Comparison of ENCODE assay signal across 14 cellular contexts in the genomic region with DNA sequence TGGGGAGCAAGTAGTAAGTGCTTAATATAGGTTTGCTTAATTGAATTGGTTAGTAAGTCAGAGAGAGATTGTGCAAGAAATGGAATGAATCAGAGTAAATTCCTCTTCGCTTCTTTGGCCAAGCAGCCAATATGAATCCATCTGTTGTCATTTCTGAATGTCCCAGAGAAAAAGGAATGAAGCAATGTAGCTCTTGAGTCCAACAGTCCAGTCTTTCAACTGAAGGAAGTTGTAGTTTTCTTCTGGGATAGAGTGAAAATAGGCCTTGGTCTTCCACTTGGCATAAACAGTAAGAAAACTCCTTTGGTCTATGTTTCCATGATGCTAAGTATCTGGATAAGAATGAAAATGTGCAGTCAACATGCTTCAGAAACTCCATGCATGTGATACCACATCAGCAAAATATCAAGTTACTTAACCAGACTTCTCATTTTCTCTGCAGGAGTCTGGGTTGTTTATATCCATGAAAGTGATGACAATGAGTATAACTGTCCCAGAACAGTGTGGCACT. TPM values are rescaled to one million over a fixed set of nuclear protein-coding genes. Genes with fewer than 3 reads are reported as not detected.
DNase-seq lines count a peak whose midpoint lies in the region; ATAC-seq and TF ChIP-seq lines count a peak whose summit lies in the region.
"Had no signal": no experiment of that assay in that cellular context is flagged by ENCODE, and none has a peak within 500 bp of the region (broad histone marks: within the 10 kb centered on the region; RNA-seq: fewer than 3 reads in every experiment).

No MANE protein-coding gene starts in this region.

- H3K36me3 Mint-ChIP-seq in type B pancreatic cell: no peaks in the 10 kb centered on the region
- H3K36me3 Mint-ChIP-seq: stimulated activated memory B cell treated with anti-CD40 and anti-IgM and Interleukin-4, amounts not matched to agents 10 μg/mL and 1 μg/mL and 100 μg/mL, for 72 hours had no signal

- no peak overlapping the region for H3K4me3 Mint-ChIP-seq in type B pancreatic cell
- H3K4me3 Mint-ChIP-seq: activated T-cell treated with anti-CD3 and anti-CD28 coated beads, Interleukin-2, amount 50 U/mL, for 4 hours; CD4-positive, alpha-beta T cell; stimulated activated memory B cell treated with anti-CD40 and anti-IgM and Interleukin-4, amounts not matched to agents 10 μg/mL and 1 μg/mL and 100 μg/mL, for 72 hours had no signal

- H3K27ac ChIP-seq in ascending aorta (peak overlapping the region; percentile 81 to 92), gastrocnemius medialis (peak overlapping the region; percentile 55 to 72 (median 66))

- ATAC-seq in gastrocnemius medialis: peak; percentile 77 to 82
- no peak for ATAC-seq in GM18907 (IDR thresholded peaks at IDR 0.05; ENCODE audit: unreplicated experiment)
- ATAC-seq: activated T-cell treated with anti-CD3 and anti-CD28 coated beads, Interleukin-2, amount 50 U/mL, for 4 hours; stimulated activated memory B cell treated with anti-CD40 and anti-IgM and Interleukin-4, amounts not matched to agents 10 μg/mL and 1 μg/mL and 100 μg/mL, for 72 hours had no signal

- peaks cover 7 to 16% of the 10 kb centered on the region in 2 donors for H3K4me1 ChIP-seq in ascending aorta
- H3K4me1 ChIP-seq in gastrocnemius medialis: peaks cover 15 to 18% of the 10 kb centered on the region in 2 donors

- in situ Hi-C loops in gastrocnemius medialis (cut with MboI; ENCODE audit: low sequenced_read_pairs in 4 of 4): no loop called here

- H3K27me3 Mint-ChIP-seq in type B pancreatic cell: peaks cover 22% of the 10 kb centered on the region
- H3K27me3 Mint-ChIP-seq: CD4-positive, alpha-beta T cell; stimulated activated memory B cell treated with anti-CD40 and anti-IgM and Interleukin-4, amounts not matched to agents 10 μg/mL and 1 μg/mL and 100 μg/mL, for 72 hours had no signal

- H3K4me3 ChIP-seq in ascending aorta (peak overlapping the region in 1 of 2 donors; percentile 93), gastrocnemius medialis (no peak overlapping the region)

- H3K36me3 ChIP-seq in ascending aorta: no peaks in the 10 kb centered on the region
- no peaks in the 10 kb centered on the region for H3K36me3 ChIP-seq in gastrocnemius medialis

- H3K4me1 Mint-ChIP-seq in type B pancreatic cell (ENCODE audit: unreplicated experiment): peaks cover 14% of the 10 kb centered on the region
- H3K4me1 Mint-ChIP-seq: stimulated activated memory B cell treated with anti-CD40 and anti-IgM and Interleukin-4, amounts not matched to agents 10 μg/mL and 1 μg/mL and 100 μg/mL, for 72 hours had no signal

- intact Hi-C loops in ascending aorta (cut with DNase I): loop anchor here (1.0 to 5.0 kb wide), 3 partner anchors 44 to 170 kb away; no protein-coding TSS in a partner anchor
- intact Hi-C loops in gastrocnemius medialis (cut with DNase I; ENCODE audit: low total_unique reads): loop anchor here (1.0 to 5.0 kb wide), 4 partner anchors 50 to 240 kb away; a partner anchor contains a TSS

- no peaks in the 10 kb centered on the region for H3K9me3 Mint-ChIP-seq in type B pancreatic cell
- H3K9me3 Mint-ChIP-seq: CD4-positive, alpha-beta T cell; stimulated activated memory B cell treated with anti-CD40 and anti-IgM and Interleukin-4, amounts not matched to agents 10 μg/mL and 1 μg/mL and 100 μg/mL, for 72 hours had no signal

- no peaks in the 10 kb centered on the region for H3K9me3 ChIP-seq in ascending aorta
- no peaks in the 10 kb centered on the region for H3K9me3 ChIP-seq in gastrocnemius medialis

- TF ChIP-seq POLR2A in gastrocnemius medialis (IDR thresholded peaks at IDR 0.05): no peak

- DNase-seq in ELR (ENCODE audit: low read depth) (peak; percentile 73), ascending aorta (ENCODE audit: low spot score in 2 of 2) (no peak), foreskin melanocyte (peak; percentile 4), gastrocnemius medialis (peak in 1 of 2 donors; percentile 7), NCI-H1092 (lab: John Stamatoyannopoulos, UW) (no peak), type B pancreatic cell (ENCODE audit: extremely low spot score, unreplicated experiment) (no peak)
- no peak for DNase-seq in activated naive CD4-positive, alpha-beta T cell treated with Interleukin-2 at 50 U/mL for 16 hours
- DNase-seq: activated T-cell treated with anti-CD3 and anti-CD28 coated beads, Interleukin-2, amount 50 U/mL, for 4 hours; CD4-positive, alpha-beta T cell; NCI-H526 treated with DMSO at 0.1 percent for 48 hours; T1000 had no signal

- TF ChIP-seq CTCF in ascending aorta (IDR thresholded peaks at IDR 0.05) (no peak), gastrocnemius medialis (IDR thresholded peaks at IDR 0.05 in 4 of 5, conservative IDR thresholded peaks at IDR 0.05 in 1 of 5) (no peak), type B pancreatic cell (conservative IDR thresholded peaks at IDR 0.05) (no peak)

- H3K27me3 ChIP-seq in ascending aorta (no peaks in the 10 kb centered on the region), gastrocnemius medialis (no peaks in the 10 kb centered on the region)

- H3K27ac Mint-ChIP-seq in type B pancreatic cell: no peak overlapping the region
- H3K27ac Mint-ChIP-seq: CD4-positive, alpha-beta T cell; stimulated activated memory B cell treated with anti-CD40 and anti-IgM and Interleukin-4, amounts not matched to agents 10 μg/mL and 1 μg/mL and 100 μg/mL, for 72 hours had no signal

RNA-seq across cellular contexts. Expression of a gene that starts 1.8 kb away (rescaled TPM):
- total RNA-seq in ascending aorta: 59.1 TPM
- total RNA-seq in gastrocnemius medialis: 10 to 100 TPM; 10.7 to 23.6 (median 21.3) TPM
- total RNA-seq in type B pancreatic cell (ENCODE audit: low replicate concordance): 0.43 and 0.65 TPM in 2 replicates
- total RNA-seq: activated T-cell treated with anti-CD3 and anti-CD28 coated beads, Interleukin-2, amount 50 U/mL, for 4 hours; CD4-positive, alpha-beta T cell; dermis microvascular lymphatic vessel endothelial cell had no signal

RNA-seq across cellular contexts. Expression of a gene that starts 48.5 kb away (rescaled TPM):
- total RNA-seq in ascending aorta (not detected), gastrocnemius medialis (10 to 100 TPM in 1 of 4 donors, under 1 TPM in 2, not detected in 1; 0.25 to 10.2 (median 0.65) TPM), type B pancreatic cell (ENCODE audit: low replicate concordance) (0.27 and 0.69 TPM in 2 replicates)
- total RNA-seq: activated T-cell treated with anti-CD3 and anti-CD28 coated beads, Interleukin-2, amount 50 U/mL, for 4 hours; CD4-positive, alpha-beta T cell; dermis microvascular lymphatic vessel endothelial cell had no signal

Comparison
In these comparisons a context has a peak if more than half of its experiments do, and no peak if none do; other contexts are left out.
1. DNase-seq: peak in ELR (single experiment) and foreskin melanocyte (single experiment); none in ascending aorta (0 of 2), NCI-H1092 (single experiment), type B pancreatic cell (single experiment) and activated naive CD4-positive, alpha-beta T cell treated with Interleukin-2 at 50 U/mL for 16 hours (single experiment).